ENCODE assay signal across 13 cellular contexts in genomic region chr4:48254381-48255072, GRCh38. TPM values are rescaled to one million over a fixed set of nuclear protein-coding genes. Genes with fewer than 3 reads are reported as not detected.
A peak's percentile ranks its signal among the peaks of the same experiment; 100 is the strongest.
DNase-seq lines count a peak whose midpoint lies in the region; ATAC-seq and TF ChIP-seq lines count a peak whose summit lies in the region.
"Had no signal": no experiment of that assay in that cellular context is flagged by ENCODE, and none has a peak within 500 bp of the region (broad histone marks: within the 10 kb centered on the region; RNA-seq: fewer than 3 reads in every experiment).

No MANE protein-coding gene starts in this region.

- H3K36me3 Mint-ChIP-seq in T-helper 2 cell treated with Interferon-gamma antibody and Interleukin-4, amounts not matched to agents 5 μg/mL and 100 μg/mL, for 36 hours (ENCODE audit: low read depth): no peaks in the 10 kb centered on the region
- H3K36me3 Mint-ChIP-seq: activated CD4-positive, alpha-beta memory T cell treated with anti-CD3 and anti-CD28 coated beads for 36 hours; CD4-positive, CD25-positive, alpha-beta regulatory T cell had no signal

- H3K4me1 Mint-ChIP-seq in T-helper 2 cell treated with Interferon-gamma antibody and Interleukin-4, amounts not matched to agents 5 μg/mL and 100 μg/mL, for 36 hours (ENCODE audit: low read depth): no peaks in the 10 kb centered on the region

- no peak overlapping the region for H3K27ac Mint-ChIP-seq in T-helper 2 cell treated with Interferon-gamma antibody and Interleukin-4, amounts not matched to agents 5 μg/mL and 100 μg/mL, for 36 hours
- H3K27ac Mint-ChIP-seq: activated CD4-positive, alpha-beta memory T cell treated with anti-CD3 and anti-CD28 coated beads for 36 hours; activated naive CD8-positive, alpha-beta T cell treated with anti-CD3 and anti-CD28 coated beads, Interleukin-2, amount 50 U/mL, for 24 hours; CD4-positive, CD25-positive, alpha-beta regulatory T cell had no signal

- no peak for TF ChIP-seq EP300 in ovary (IDR thresholded peaks at IDR 0.05)

- H3K27me3 Mint-ChIP-seq in T-helper 2 cell treated with Interferon-gamma antibody and Interleukin-4, amounts not matched to agents 5 μg/mL and 100 μg/mL, for 36 hours (ENCODE audit: low read depth): peaks cover 5% of the 10 kb centered on the region
- H3K27me3 Mint-ChIP-seq: activated CD4-positive, alpha-beta memory T cell treated with anti-CD3 and anti-CD28 coated beads for 36 hours; activated naive CD8-positive, alpha-beta T cell treated with anti-CD3 and anti-CD28 coated beads, Interleukin-2, amount 50 U/mL, for 24 hours; CD4-positive, CD25-positive, alpha-beta regulatory T cell had no signal

- peaks cover 98% of the 10 kb centered on the region for H3K79me2 ChIP-seq in Loucy (ENCODE audit: insufficient read depth, low read length)

- WGBS in right lobe of liver (ENCODE audit: insufficient coverage, low coverage, low lambda C conversion rate, missing lambda C conversion rate): 30% methylated on average over 5 of the region's 6 CpGs
- WGBS in ovary, 3 donors: 36 to 47% (median 46%) methylated on average over 6 of the region's 6 CpGs

- peaks cover 80% of the 10 kb centered on the region for H4K20me1 ChIP-seq in Loucy (ENCODE audit: insufficient read depth, low read length, poor library complexity, severe bottlenecking)

- intact Hi-C loops in right lobe of liver (cut with DNase I): no loop called here
- intact Hi-C loops in ovary (cut with DNase I): no loop called here

- peak overlapping the region in 1 of 3 donors; percentile 54 for H3K27ac ChIP-seq in right lobe of liver
- H3K27ac ChIP-seq in ovary: no peak overlapping the region

- no peaks in the 10 kb centered on the region for H3K27me3 ChIP-seq in Loucy (ENCODE audit: insufficient read depth, low read length, poor library complexity, severe bottlenecking)
- no peaks in the 10 kb centered on the region for H3K27me3 ChIP-seq in right lobe of liver
- no peaks in the 10 kb centered on the region for H3K27me3 ChIP-seq in ovary

- H3K4me2 ChIP-seq in Loucy (ENCODE audit: low read depth, low read length, poor library complexity, severe bottlenecking): peak overlapping the region; percentile 23

- no peak overlapping the region for H3K4me3 Mint-ChIP-seq in T-helper 2 cell treated with Interferon-gamma antibody and Interleukin-4, amounts not matched to agents 5 μg/mL and 100 μg/mL, for 36 hours
- H3K4me3 Mint-ChIP-seq: activated CD4-positive, alpha-beta memory T cell treated with anti-CD3 and anti-CD28 coated beads for 36 hours; activated naive CD8-positive, alpha-beta T cell treated with anti-CD3 and anti-CD28 coated beads, Interleukin-2, amount 50 U/mL, for 24 hours; CD4-positive, CD25-positive, alpha-beta regulatory T cell had no signal

- H3K4me1 ChIP-seq in Loucy (ENCODE audit: insufficient read depth, low read length, poor library complexity, severe bottlenecking) (peaks cover 62% of the 10 kb centered on the region), right lobe of liver (peaks cover 0 to 20% (median 3%) of the 10 kb centered on the region in 4 donors), ovary (ENCODE audit: insufficient read depth) (no peaks in the 10 kb centered on the region)

- no peak overlapping the region for H2AFZ ChIP-seq in Loucy (ENCODE audit: low read length)

- H3F3A ChIP-seq in Loucy (ENCODE audit: low read depth): no peaks in the 10 kb centered on the region; the same call in 1 of the 2 replicates

- TF ChIP-seq CTCF in AG10803 (conservative IDR thresholded peaks at IDR 0.05; ENCODE audit: low read length) (no peak), Loucy (conservative IDR thresholded peaks at IDR 0.05; ENCODE audit: low read length) (no peak), astrocyte of the cerebellum (IDR thresholded peaks at IDR 0.05; ENCODE audit: low read depth, low read length, missing control alignments) (no peak), right lobe of liver (IDR thresholded peaks at IDR 0.05) (no peak), ovary (IDR thresholded peaks at IDR 0.05) (no peak)

- H3K9me3 Mint-ChIP-seq in T-helper 2 cell treated with Interferon-gamma antibody and Interleukin-4, amounts not matched to agents 5 μg/mL and 100 μg/mL, for 36 hours: no peaks in the 10 kb centered on the region
- H3K9me3 Mint-ChIP-seq: activated CD4-positive, alpha-beta memory T cell treated with anti-CD3 and anti-CD28 coated beads for 36 hours; activated naive CD8-positive, alpha-beta T cell treated with anti-CD3 and anti-CD28 coated beads, Interleukin-2, amount 50 U/mL, for 24 hours had no signal

- in situ Hi-C loops in astrocyte of the cerebellum (cut with HindIII; ENCODE audit: low sequenced_read_pairs): no loop called here

- peak; percentile 92 to 97 (median 96) for ATAC-seq in right lobe of liver
- no peak for ATAC-seq in HG02981 (IDR thresholded peaks at IDR 0.05; ENCODE audit: unreplicated experiment)
- ATAC-seq: stimulated activated naive CD8-positive, alpha-beta T cell treated with anti-CD3 and anti-CD28 coated beads, Interleukin-15, Interleukin-2, amounts not matched to agents 100 U/mL and 50 U/mL, for 24 hours had no signal

- H3K4me3 ChIP-seq in AG10803 (ENCODE audit: low read length) (no peak overlapping the region), Loucy (ENCODE audit: low read length, poor library complexity, severe bottlenecking) (no peak overlapping the region), astrocyte of the cerebellum (ENCODE audit: low read depth, low read length) (no peak overlapping the region), right lobe of liver (peak overlapping the region in 1 of 3 donors; percentile 6), ovary (no peak overlapping the region)

- H3K9me3 ChIP-seq in Loucy (ENCODE audit: insufficient read depth, low read depth, low read length) (no peaks in the 10 kb centered on the region), right lobe of liver (no peaks in the 10 kb centered on the region), ovary (no peaks in the 10 kb centered on the region)

- H3K9ac ChIP-seq in Loucy (ENCODE audit: low read depth, low read length, poor library complexity, severe bottlenecking): no peak overlapping the region

- no peaks in the 10 kb centered on the region for H3K9me2 ChIP-seq in Loucy (replicated peaks; ENCODE audit: low read depth, low read length)

- peak; percentile 42 for DNase-seq in AG10803 (ENCODE audit: low read depth)
- DNase-seq in astrocyte of the cerebellum (ENCODE audit: low read depth): peak; percentile 99
- peak; percentile 67 to 86 (median 73) for DNase-seq in right lobe of liver
- no peak for DNase-seq in T-helper 2 cell treated with Interferon-gamma antibody and Interleukin-4, amounts not matched to agents 5 μg/mL and 100 μg/mL, for 36 hours (ENCODE audit: low spot score)
- no peak for DNase-seq in ovary
- no peak for DNase-seq in GDM1 (lab: John Stamatoyannopoulos, UW)
- DNase-seq: activated CD4-positive, alpha-beta memory T cell treated with anti-CD3 and anti-CD28 coated beads for 36 hours; activated naive CD8-positive, alpha-beta T cell treated with anti-CD3 and anti-CD28 coated beads, Interleukin-2, amount 50 U/mL, for 24 hours; CD4-positive, CD25-positive, alpha-beta regulatory T cell; NCI-H146; stimulated activated naive CD8-positive, alpha-beta T cell treated with anti-CD3 and anti-CD28 coated beads, Interleukin-15, Interleukin-2, amounts not matched to agents 100 U/mL and 50 U/mL, for 24 hours had no signal

- TF ChIP-seq POLR2A in right lobe of liver (IDR thresholded peaks at IDR 0.05) (no peak), ovary (IDR thresholded peaks at IDR 0.05) (no peak)

- H3K36me3 ChIP-seq in Loucy (ENCODE audit: insufficient read depth, low read length) (peaks cover 3% of the 10 kb centered on the region; the same call in 1 of the 2 replicates), right lobe of liver (no peaks in the 10 kb centered on the region), ovary (no peaks in the 10 kb centered on the region)

RNA-seq across cellular contexts. Expression of gene TEC, which starts 15.1 kb away (rescaled TPM):
- total RNA-seq in right lobe of liver (1 to 10 TPM; 1.5 to 4.2 (median 3.0) TPM), ovary (1 to 10 TPM in 4 of 7 donors, under 1 TPM in 3; 0.43 to 4.0 (median 1.4) TPM)
- polyA plus RNA-seq in ovary: 1 to 10 TPM in 1 of 2 donors, under 1 TPM in 1; 0.67 to 1.5 TPM

Comparison
In these comparisons a context has a peak if more than half of its experiments do, and no peak if none do; other contexts are left out.
1. DNase-seq: peak in AG10803 (single experiment), astrocyte of the cerebellum (single experiment) and right lobe of liver (3 of 3); none in T-helper 2 cell treated with Interferon-gamma antibody and Interleukin-4, amounts not matched to agents 5 μg/mL and 100 μg/mL, for 36 hours (single experiment), ovary (0 of 5) and GDM1 (single experiment).